24 cellular contexts compared by ENCODE assay signal in the genomic region with DNA sequence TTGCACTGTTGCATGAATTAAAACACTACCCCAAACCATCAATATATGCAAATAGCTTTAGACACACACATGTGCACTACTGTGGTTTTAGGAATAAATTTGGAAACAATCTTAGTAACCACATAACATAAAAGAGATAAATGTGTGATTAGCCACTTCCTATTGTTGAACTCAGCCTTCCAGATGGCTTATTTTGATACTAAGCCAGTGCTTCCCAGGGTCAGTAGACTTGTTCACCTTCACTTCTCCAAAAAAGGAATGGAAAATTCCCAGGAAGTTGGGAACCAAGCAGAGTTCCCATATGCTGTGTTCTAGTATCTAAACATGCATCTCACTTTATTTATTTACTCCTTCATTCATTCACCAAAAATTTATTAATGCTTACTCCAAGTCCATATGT. TPM values are rescaled to one million over a fixed set of nuclear protein-coding genes. Genes with fewer than 3 reads are reported as not detected.
DNase-seq lines count a peak whose midpoint lies in the region; ATAC-seq, FAIRE-seq and TF ChIP-seq lines count a peak whose summit lies in the region.
"Had no signal": no experiment of that assay in that cellular context is flagged by ENCODE, and none has a peak within 500 bp of the region (broad histone marks: within the 10 kb centered on the region; RNA-seq: fewer than 3 reads in every experiment).

No MANE protein-coding gene starts in this region.

- no peak overlapping the region for H2BK15ac ChIP-seq in IMR-90 (ENCODE audit: low read depth, low read length)

- no peaks in the 10 kb centered on the region for H3K79me1 ChIP-seq in IMR-90 (ENCODE audit: low read depth in 1 of 2, low read length in 2 of 2)

- no peak overlapping the region for H2BK120ac ChIP-seq in IMR-90 (ENCODE audit: low read depth, low read length)

- no peaks in the 10 kb centered on the region; the same call in 1 of the 2 replicates for H3K4me1 ChIP-seq in IMR-90 (ENCODE audit: control insufficient read depth, insufficient read depth, low read length)
- H3K4me1 ChIP-seq in astrocyte (ENCODE audit: insufficient read depth, low read length): no peaks in the 10 kb centered on the region
- peaks cover 11% of the 10 kb centered on the region for H3K4me1 ChIP-seq in left ventricle myocardium inferior
- peaks cover 3% of the 10 kb centered on the region for H3K4me1 ChIP-seq in psoas muscle
- H3K4me1 ChIP-seq: parathyroid adenoma had no signal

- H4K8ac ChIP-seq in IMR-90 (ENCODE audit: low read depth in 2 of 2, low read length in 2 of 2): no peak overlapping the region

- no peak for TF ChIP-seq RAD21 in IMR-90 (IDR thresholded peaks at IDR 0.05; ENCODE audit: low read length)

- H3K27me3 ChIP-seq in IMR-90 (ENCODE audit: control insufficient read depth, insufficient read depth, low read length) (no peaks in the 10 kb centered on the region), astrocyte (ENCODE audit: insufficient read depth, low read length) (no peaks in the 10 kb centered on the region), left ventricle myocardium inferior (ENCODE audit: low read depth) (no peaks in the 10 kb centered on the region), psoas muscle (ENCODE audit: insufficient read depth in 3 of 3, low read length in 2 of 3) (no peaks in the 10 kb centered on the region)
- H3K27me3 ChIP-seq: cardiac muscle cell, dorsolateral prefrontal cortex had no signal

- H3K9ac ChIP-seq in IMR-90 (ENCODE audit: low read depth, low read length) (no peak overlapping the region), astrocyte (ENCODE audit: low read length) (no peak overlapping the region)
- H3K9ac ChIP-seq: parathyroid adenoma had no signal

- H3K4ac ChIP-seq in IMR-90 (ENCODE audit: low read depth, low read length): no peak overlapping the region

- H4K5ac ChIP-seq in IMR-90 (ENCODE audit: low read depth, low read length): peak overlapping the region; percentile 43; the same call in 1 of the 2 replicates

- H3K23ac ChIP-seq in IMR-90 (ENCODE audit: low read depth, low read length): no peak overlapping the region

- no peak overlapping the region for H3K4me3 Mint-ChIP-seq in astrocyte (ENCODE audit: unreplicated experiment)
- H3K4me3 Mint-ChIP-seq: activated B cell treated with CpG ODN at 0.5 μM for 24 hours; activated CD4-positive, alpha-beta memory T cell treated with anti-CD3 and anti-CD28 coated beads, Interleukin-2, amount 10 ng/mL, durations not matched to agents 7 days and 5 days; CD8-positive, alpha-beta T cell; memory B cell; natural killer cell treated with Interleukin-12 subunit alpha and Interleukin-12 subunit beta and Interleukin-15 and Interleukin-18, amount 100 ng/mL, for 72 hours had no signal

- intact Hi-C loops in IMR-90 (cut with micrococcal nuclease): no loop called here
- intact Hi-C loops in left ventricle myocardium inferior (cut with micrococcal nuclease): no loop called here
- intact Hi-C loops in psoas muscle (cut with DNase I): no loop called here

- H3K27ac ChIP-seq in IMR-90 (ENCODE audit: insufficient read depth, low read length): no peak overlapping the region
- H3K27ac ChIP-seq in astrocyte (ENCODE audit: low read depth, low read length): no peak overlapping the region
- H3K27ac ChIP-seq in left ventricle myocardium inferior (replicated peaks): no peak overlapping the region
- no peak overlapping the region for H3K27ac ChIP-seq in psoas muscle
- H3K27ac ChIP-seq: cardiac muscle cell, parathyroid adenoma had no signal

- in situ Hi-C loops in IMR-90 (cut with MboI; ENCODE audit: low sequenced_read_pairs): no loop called here

- peaks cover 9% of the 10 kb centered on the region for H3K9me3 Mint-ChIP-seq in astrocyte (ENCODE audit: unreplicated experiment)

- no peaks in the 10 kb centered on the region for H3K9me1 ChIP-seq in IMR-90 (ENCODE audit: insufficient read depth, low read length)

- peaks cover 5% of the 10 kb centered on the region for H3K4me1 Mint-ChIP-seq in astrocyte (ENCODE audit: low read depth, unreplicated experiment)
- H3K4me1 Mint-ChIP-seq: activated B cell treated with CpG ODN at 0.5 μM for 24 hours; activated CD4-positive, alpha-beta memory T cell treated with anti-CD3 and anti-CD28 coated beads, Interleukin-2, amount 10 ng/mL, durations not matched to agents 7 days and 5 days; memory B cell had no signal

- H3K79me2 ChIP-seq in astrocyte (ENCODE audit: insufficient read depth, low read length): no peaks in the 10 kb centered on the region
- H3K79me2 ChIP-seq: parathyroid adenoma had no signal

- dilution Hi-C loops in IMR-90 (cut with HindIII; ENCODE audit: low sequenced_read_pairs, unreplicated experiment): no loop called here

- no peaks in the 10 kb centered on the region for H3K36me3 Mint-ChIP-seq in astrocyte (ENCODE audit: low read depth, unreplicated experiment)
- H3K36me3 Mint-ChIP-seq: CD8-positive, alpha-beta T cell; memory B cell; natural killer cell treated with Interleukin-12 subunit alpha and Interleukin-12 subunit beta and Interleukin-15 and Interleukin-18, amount 100 ng/mL, for 72 hours had no signal

- no peaks in the 10 kb centered on the region for H3K27me3 Mint-ChIP-seq in astrocyte (ENCODE audit: low read depth, unreplicated experiment)
- H3K27me3 Mint-ChIP-seq: activated CD4-positive, alpha-beta memory T cell treated with anti-CD3 and anti-CD28 coated beads, Interleukin-2, amount 10 ng/mL, durations not matched to agents 7 days and 5 days; natural killer cell treated with Interleukin-12 subunit alpha and Interleukin-12 subunit beta and Interleukin-15 and Interleukin-18, amount 100 ng/mL, for 72 hours had no signal

- H2AK5ac ChIP-seq in IMR-90 (ENCODE audit: low read depth, low read length): no peak overlapping the region

- peak; percentile 41 for FAIRE-seq in astrocyte (lab: Jason Lieb, UNC)

- H3K56ac ChIP-seq in IMR-90 (ENCODE audit: extremely low read depth, insufficient read depth, low read length): no peak overlapping the region

- no TSS peak for BruUV-seq in IMR-90 (replicated peaks; lab: Mats Ljungman, UMichigan)

- H3K9me3 ChIP-seq in IMR-90 (ENCODE audit: control insufficient read depth, insufficient read depth, low read length) (no peaks in the 10 kb centered on the region), astrocyte (ENCODE audit: insufficient read depth, low read depth, low read length) (no peaks in the 10 kb centered on the region), left ventricle myocardium inferior (replicated peaks) (peaks cover 21% of the 10 kb centered on the region), psoas muscle (no peaks in the 10 kb centered on the region)

- H3K36me3 ChIP-seq in IMR-90 (ENCODE audit: control insufficient read depth, insufficient read depth, low read length) (no peaks in the 10 kb centered on the region), astrocyte (ENCODE audit: insufficient read depth, low read length) (no peaks in the 10 kb centered on the region), left ventricle myocardium inferior (no peaks in the 10 kb centered on the region), psoas muscle (ENCODE audit: insufficient read depth in 1 of 2, low read depth in 1 of 2) (no peaks in the 10 kb centered on the region)
- H3K36me3 ChIP-seq: cardiac muscle cell had no signal

- no peak for TF ChIP-seq POLR2A in IMR-90 (IDR thresholded peaks at IDR 0.05; ENCODE audit: low read depth, low read length)

- no peak overlapping the region for H3K4me3 ChIP-seq in IMR-90 (ENCODE audit: insufficient read depth, low read depth, low read length)
- H3K4me3 ChIP-seq in astrocyte (ENCODE audit: insufficient read depth, low read depth, low read length): no peak overlapping the region
- no peak overlapping the region for H3K4me3 ChIP-seq in left ventricle myocardium inferior
- H3K4me3 ChIP-seq in psoas muscle: no peak overlapping the region
- H3K4me3 ChIP-seq: cardiac muscle cell, dorsolateral prefrontal cortex had no signal

- H2AFZ ChIP-seq in IMR-90 (replicated peaks; ENCODE audit: low read length, poor library complexity) (no peak overlapping the region), astrocyte (ENCODE audit: low read depth, low read length) (no peak overlapping the region)
- H2AFZ ChIP-seq: parathyroid adenoma had no signal

- H4K20me1 ChIP-seq in IMR-90 (ENCODE audit: insufficient read depth, low read length) (no peaks in the 10 kb centered on the region), astrocyte (ENCODE audit: insufficient read depth, low read length) (no peaks in the 10 kb centered on the region)

- no peak for TF ChIP-seq CTCF in IMR-90 (conservative IDR thresholded peaks at IDR 0.05; ENCODE audit: low read depth, low read length)
- no peak for TF ChIP-seq CTCF in astrocyte (IDR thresholded peaks at IDR 0.05; ENCODE audit: insufficient read depth, low read depth, low read length)
- TF ChIP-seq CTCF in left ventricle myocardium inferior (IDR thresholded peaks at IDR 0.05; ENCODE audit: borderline replicate concordance): no peak
- no peak for TF ChIP-seq CTCF in psoas muscle (IDR thresholded peaks at IDR 0.05)

- no peak for ATAC-seq in IMR-90 (ENCODE audit: low read depth)
- ATAC-seq in psoas muscle: no peak
- ATAC-seq: CD8-positive, alpha-beta T cell; natural killer cell treated with Interleukin-12 subunit alpha and Interleukin-12 subunit beta and Interleukin-15 and Interleukin-18, amount 100 ng/mL, for 72 hours; sciatic nerve; SK-N-SH treated with all-trans-retinoic acid at 6 μM for 48 hours had no signal

- H4K91ac ChIP-seq in IMR-90 (ENCODE audit: insufficient read depth, low read depth, low read length): no peak overlapping the region

- peak; percentile 89 for DNase-seq in DMS 273 treated with DMSO at 0.1 percent for 48 hours (lab: John Stamatoyannopoulos, UW)
- DNase-seq in IMR-90: peak; percentile 55
- DNase-seq in astrocyte (ENCODE audit: low read depth): peak; percentile 74
- peak; percentile 7 for DNase-seq in left kidney (ENCODE audit: low read depth, low spot score)
- DNase-seq in left ventricle myocardium inferior: no peak
- no peak for DNase-seq in activated naive CD4-positive, alpha-beta T cell treated with anti-CD3 and anti-CD28 coated beads, Interleukin-2, amount 50 U/mL, for 16 hours
- DNase-seq in NCI-H1694 (lab: John Stamatoyannopoulos, UW): no peak
- no peak for DNase-seq in psoas muscle
- DNase-seq: activated B cell treated with CpG ODN at 0.5 μM for 24 hours; activated CD4-positive, alpha-beta memory T cell treated with anti-CD3 and anti-CD28 coated beads, Interleukin-2, amount 10 ng/mL, durations not matched to agents 7 days and 5 days; activated gamma-delta T cell; activated T-cell treated with anti-CD3 and anti-CD28 coated beads for 4 hours; amniotic stem cell; CD8-positive, alpha-beta T cell; NCI-H2029; NCI-H510A treated with DMSO at 0.1 percent for 48 hours; T-helper 9 cell had no signal

- H2BK20ac ChIP-seq in IMR-90 (ENCODE audit: low read depth, low read length): no peak overlapping the region

- H3K27ac Mint-ChIP-seq in astrocyte (ENCODE audit: unreplicated experiment): no peak overlapping the region
- H3K27ac Mint-ChIP-seq: activated B cell treated with CpG ODN at 0.5 μM for 24 hours; activated CD4-positive, alpha-beta memory T cell treated with anti-CD3 and anti-CD28 coated beads, Interleukin-2, amount 10 ng/mL, durations not matched to agents 7 days and 5 days; CD8-positive, alpha-beta T cell; memory B cell; natural killer cell treated with Interleukin-12 subunit alpha and Interleukin-12 subunit beta and Interleukin-15 and Interleukin-18, amount 100 ng/mL, for 72 hours had no signal

- H2BK5ac ChIP-seq in IMR-90 (ENCODE audit: low read depth, low read length, poor library complexity, severe bottlenecking): no peak overlapping the region

- no peak overlapping the region for H3K18ac ChIP-seq in IMR-90 (ENCODE audit: low read depth, low read length)

- CTCF ChIA-PET in IMR-90 (lab: Yijun Ruan, JAX): no interaction called here

- H3K4me2 ChIP-seq in IMR-90 (ENCODE audit: low read depth, low read length) (no peak overlapping the region), astrocyte (ENCODE audit: low read length) (no peak overlapping the region)

- POLR2A ChIA-PET in IMR-90 (lab: Charles Lee; ENCODE audit: unreplicated experiment): no interaction called here

- no peak overlapping the region for H2AK9ac ChIP-seq in IMR-90 (replicated peaks; ENCODE audit: low read depth, low read length, poor library complexity)

- no peak overlapping the region for H3K14ac ChIP-seq in IMR-90 (replicated peaks; ENCODE audit: low read depth, low read length)

RNA-seq across cellular contexts. Expression of gene SVEP1, which starts 47.8 kb away (rescaled TPM):
- 13.1 and 16.7 TPM in 2 replicates for total RNA-seq in IMR-90 (2012; rRNA removed)
- 3.8 and 4.8 TPM in 2 replicates for polyA plus RNA-seq in IMR-90 (2012; rRNA removed)
- 2.1 and 2.8 TPM in 2 replicates for polyA plus RNA-seq in IMR-90 (2012; cell fraction: cytosol; rRNA removed)
- 2.7 and 10.2 TPM in 2 replicates for polyA plus RNA-seq in IMR-90 (2012; cell fraction: nucleus; rRNA removed; ENCODE audit: low replicate concordance)
- 1.1 and 1.5 TPM in 2 replicates for total RNA-seq in astrocyte
- 8.8 TPM for total RNA-seq in left ventricle myocardium inferior
- total RNA-seq in psoas muscle: 10 to 100 TPM in 3 of 4 donors, 1 to 10 TPM in 1; 5.5 to 16.3 (median 13.5) TPM
- polyA plus RNA-seq in psoas muscle: 1 to 10 TPM in 2 of 3 donors, under 1 TPM in 1; 0.78 to 1.9 (median 1.0) TPM
- total RNA-seq: activated B cell treated with CpG ODN at 0.5 μM for 24 hours; activated CD4-positive, alpha-beta memory T cell treated with anti-CD3 and anti-CD28 coated beads, Interleukin-2, amount 10 ng/mL, durations not matched to agents 7 days and 5 days; CD8-positive, alpha-beta T cell; natural killer cell treated with Interleukin-12 subunit alpha and Interleukin-12 subunit beta and Interleukin-15 and Interleukin-18, amount 100 ng/mL, for 72 hours had no signal

Comparison
In these comparisons a context has a peak if more than half of its experiments do, and no peak if none do; other contexts are left out.
1. DNase-seq: peak in DMS 273 treated with DMSO at 0.1 percent for 48 hours (single experiment), IMR-90 (single experiment), astrocyte (single experiment) and left kidney (single experiment); none in left ventricle myocardium inferior (single experiment), activated naive CD4-positive, alpha-beta T cell treated with anti-CD3 and anti-CD28 coated beads, Interleukin-2, amount 50 U/mL, for 16 hours (single experiment), NCI-H1694 (single experiment) and psoas muscle (0 of 2).